27 cellular contexts compared by ENCODE assay signal in the genomic region with DNA sequence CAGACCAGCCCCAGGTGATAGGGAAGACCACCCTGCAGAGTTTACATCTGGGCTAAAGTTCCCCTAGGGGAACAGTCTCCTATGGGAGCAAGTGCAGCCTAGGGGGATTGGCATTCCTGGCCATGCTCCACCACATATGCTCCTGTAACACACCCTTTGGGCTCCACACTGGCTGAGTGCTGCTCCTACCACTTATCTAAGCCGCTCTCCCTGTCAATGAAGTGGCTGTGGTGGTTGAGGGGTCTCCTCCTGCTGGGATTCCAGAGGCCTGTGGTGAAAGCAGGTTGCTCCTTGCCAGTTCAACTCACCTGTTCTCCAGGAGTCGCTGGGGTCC. TPM values are rescaled to one million over a fixed set of nuclear protein-coding genes. Genes with fewer than 3 reads are reported as not detected.
"Had no signal": no experiment of that assay in that cellular context is flagged by ENCODE, and none has a peak within 500 bp of the region (broad histone marks: within the 10 kb centered on the region; RNA-seq: fewer than 3 reads in every experiment).

No MANE protein-coding gene starts in this region.

- H3K4me2 ChIP-seq: SK-N-SH had no signal

- H3K36me3 ChIP-seq: MG63, Peyer's patch, SJCRH30 had no signal

- H3K4me3 ChIP-seq: MG63, Peyer's patch, SJCRH30 had no signal

- H3K4me1 ChIP-seq: Peyer's patch, SJCRH30 had no signal

- H3K9me3 ChIP-seq: MG63, Peyer's patch, SJCRH30, SK-N-SH had no signal

- H3K9me2 ChIP-seq: SK-N-SH had no signal

- H3K27ac ChIP-seq: Peyer's patch, RWPE1, SJCRH30, VCaP had no signal

- H3K9ac ChIP-seq: SK-N-SH had no signal

- H3K27me3 ChIP-seq: MG63, Peyer's patch, SJCRH30 had no signal

- DNase-seq: activated CD4-positive, alpha-beta memory T cell treated with anti-CD3 and anti-CD28 coated beads, Interleukin-2, amount 10 ng/mL, durations not matched to agents 7 days and 5 days; activated CD4-positive, alpha-beta T cell treated with anti-CD3 and anti-CD28 coated beads, Interleukin-2, amount 50 U/mL, for 1 hour; activated CD4-positive, CD25-positive, alpha-beta regulatory T cell; activated gamma-delta T cell treated with Interleukin-2 at 50 U/mL for 16 hours; activated naive CD4-positive, alpha-beta T cell treated with anti-CD3 and anti-CD28 coated beads, Interleukin-2, amount 10 ng/mL, durations not matched to agents 7 days and 5 days; activated naive CD8-positive, alpha-beta T cell treated with anti-CD3 and anti-CD28 coated beads for 36 hours; activated T-cell treated with anti-CD3 and anti-CD28 coated beads for 4 hours; activated T-cell treated with anti-CD3 and anti-CD28 coated beads, Interleukin-2, amount 50 U/mL, for 48 hours; anterior cingulate cortex; cerebellar nuclear complex; MG63; NCI-H1105; NCI-H1436; NCI-H1694 treated with DMSO at 0.1 percent for 48 hours; NCI-H2081 treated with DMSO at 0.1 percent for 48 hours; NCI-H446; NCI-H82; Right ventricle myocardium superior; SJCRH30; SK-N-SH; T-helper 1 cell had no signal

RNA-seq across cellular contexts. Expression of a gene that starts 51.1 kb away (rescaled TPM):
- total RNA-seq: activated CD4-positive, alpha-beta memory T cell treated with anti-CD3 and anti-CD28 coated beads, Interleukin-2, amount 10 ng/mL, durations not matched to agents 7 days and 5 days; activated CD8-positive, alpha-beta memory T cell treated with anti-CD3 and anti-CD28 coated beads for 36 hours; activated naive CD8-positive, alpha-beta T cell treated with anti-CD3 and anti-CD28 coated beads for 36 hours; activated T-helper 2 cell treated with anti-CD3 and anti-CD28 coated beads, Interferon-gamma antibody, Interleukin-2, Interleukin-4, amounts not matched to agents 10 μg/mL and 5 μg/mL and 100 μg/mL, durations not matched to agents 14 hours and 24 hours and 36 hours; T-helper 2 cell treated with Interferon-gamma antibody and Interleukin-4, amounts not matched to agents 100 ng/mL and 5 ng/mL, for 36 hours had no signal
- polyA plus RNA-seq: SK-N-SH had no signal
